ENCODE assay signal across 25 cellular contexts in genomic region chr2:232556426-232556825, GRCh38. TPM values are rescaled to one million over a fixed set of nuclear protein-coding genes. Genes with fewer than 3 reads are reported as not detected.
DNase-seq lines count a peak whose midpoint lies in the region; ATAC-seq, FAIRE-seq and TF ChIP-seq lines count a peak whose summit lies in the region.
"Had no signal": no experiment of that assay in that cellular context is flagged by ENCODE, and none has a peak within 500 bp of the region (broad histone marks: within the 10 kb centered on the region; RNA-seq: fewer than 3 reads in every experiment).

No MANE protein-coding gene starts in this region.

- no peak overlapping the region for H3K9ac ChIP-seq in K562 (ENCODE audit: insufficient read depth in 1 of 2, low read depth in 2 of 2, low read length in 2 of 2)
- H3K9ac ChIP-seq: BLaER1, KMS-11 had no signal

- no peak overlapping the region for H2AFZ ChIP-seq in K562 (ENCODE audit: low read depth, low read length)
- H2AFZ ChIP-seq: GM23338 had no signal

- CTCF ChIA-PET in activated naive CD4-positive, alpha-beta T cell treated with anti-CD3 and anti-CD28 coated beads for 36 hours (lab: Charles Lee), result no interaction called here
- CTCF ChIA-PET in K562 (lab: Yijun Ruan, JAX; ENCODE audit: low intra/inter-chr PET ratio), result no interaction called here
- CTCF ChIA-PET in CD4-positive, alpha-beta memory T cell (lab: Charles Lee; ENCODE audit: partially characterized antibody), result no interaction called here

- peaks cover 51% of the 10 kb centered on the region for H3K4me1 Mint-ChIP-seq in activated naive CD4-positive, alpha-beta T cell treated with anti-CD3 and anti-CD28 coated beads, Interleukin-2, amount 50 U/mL, for 24 hours
- peaks cover 35% of the 10 kb centered on the region for H3K4me1 Mint-ChIP-seq in activated naive CD4-positive, alpha-beta T cell treated with anti-CD3 and anti-CD28 coated beads for 36 hours (ENCODE audit: low read depth)
- H3K4me1 Mint-ChIP-seq in activated T-helper 1 cell treated with anti-CD3 and anti-CD28 coated beads, Interleukin-12 subunit alpha, Interleukin-12 subunit beta, Interleukin-2, Interleukin-4 antibody, amounts not matched to agents 30 ng/mL and 10 ng/mL and 1 ng/mL, durations not matched to agents 14 hours and 24 hours and 36 hours (ENCODE audit: low read depth), result peaks cover 51% of the 10 kb centered on the region
- H3K4me1 Mint-ChIP-seq in stimulated activated effector memory CD8-positive, alpha-beta T cell treated with anti-CD3 and anti-CD28 coated beads, Interleukin-12 subunit alpha, Interleukin-12 subunit beta, amount 100 ng/mL, for 72 hours, result peaks cover 45% of the 10 kb centered on the region
- H3K4me1 Mint-ChIP-seq in CD4-positive, alpha-beta memory T cell, result peaks cover 35 to 54% (median 47%) of the 10 kb centered on the region in 4 donors

- no peaks in the 10 kb centered on the region; the same call in 1 of the 2 replicates for H3K9me3 ChIP-seq in K562 (replicated peaks; ENCODE audit: control insufficient read depth, insufficient read depth, low read depth, low read length)
- H3K9me3 ChIP-seq in CD4-positive, alpha-beta memory T cell (ENCODE audit: control insufficient read depth in 1 of 2, low read length in 2 of 2), result no peaks in the 10 kb centered on the region
- H3K9me3 ChIP-seq: BLaER1, Peyer's patch had no signal

- no peaks in the 10 kb centered on the region for H3K9me3 Mint-ChIP-seq in activated naive CD4-positive, alpha-beta T cell treated with anti-CD3 and anti-CD28 coated beads, Interleukin-2, amount 50 U/mL, for 24 hours
- no peaks in the 10 kb centered on the region for H3K9me3 Mint-ChIP-seq in activated naive CD4-positive, alpha-beta T cell treated with anti-CD3 and anti-CD28 coated beads for 36 hours
- H3K9me3 Mint-ChIP-seq in activated T-helper 1 cell treated with anti-CD3 and anti-CD28 coated beads, Interleukin-12 subunit alpha, Interleukin-12 subunit beta, Interleukin-2, Interleukin-4 antibody, amounts not matched to agents 30 ng/mL and 10 ng/mL and 1 ng/mL, durations not matched to agents 14 hours and 24 hours and 36 hours, result no peaks in the 10 kb centered on the region
- no peaks in the 10 kb centered on the region for H3K9me3 Mint-ChIP-seq in stimulated activated effector memory CD8-positive, alpha-beta T cell treated with anti-CD3 and anti-CD28 coated beads, Interleukin-12 subunit alpha, Interleukin-12 subunit beta, amount 100 ng/mL, for 72 hours
- H3K9me3 Mint-ChIP-seq in CD4-positive, alpha-beta memory T cell, result peaks cover 0 to 2% (median 0%) of the 10 kb centered on the region in 8 donors
- H3K9me3 Mint-ChIP-seq: CD8-positive, alpha-beta memory T cell; GM23338 had no signal

- intact Hi-C loops in activated naive CD4-positive, alpha-beta T cell treated with anti-CD3 and anti-CD28 coated beads for 36 hours (cut with micrococcal nuclease), result no loop called here
- intact Hi-C loops in activated T-helper 1 cell treated with anti-CD3 and anti-CD28 coated beads, Interleukin-12 subunit alpha, Interleukin-12 subunit beta, Interleukin-2, Interleukin-4 antibody, amounts not matched to agents 30 ng/mL and 10 ng/mL and 1 ng/mL, durations not matched to agents 14 hours and 24 hours and 36 hours (cut with micrococcal nuclease), result loop anchor here (10.0 kb wide), 1 partner anchor 1298 kb away; the partner anchor contains the start of gene HJURP
- intact Hi-C loops in K562 (cut with micrococcal nuclease), result no loop called here
- intact Hi-C loops in CD4-positive, alpha-beta memory T cell (cut with micrococcal nuclease), result no loop called here

- ATAC-seq in K562, result no peak
- ATAC-seq in stimulated activated effector memory CD8-positive, alpha-beta T cell treated with anti-CD3 and anti-CD28 coated beads, Interleukin-12 subunit alpha, Interleukin-12 subunit beta, amount 100 ng/mL, for 72 hours, result no peak
- ATAC-seq: GM23338, Right ventricle myocardium inferior had no signal

- POLR2A ChIA-PET in K562 (lab: Yijun Ruan, JAX), result no interaction called here
- POLR2A ChIA-PET in CD4-positive, alpha-beta memory T cell (lab: Charles Lee; ENCODE audit: partially characterized antibody), result no interaction called here

- peaks cover 43% of the 10 kb centered on the region for H3K79me2 ChIP-seq in K562 (ENCODE audit: control insufficient read depth, insufficient read depth, low read length)

- in situ Hi-C loops in K562 (cut with MboI), result no loop called here

- H3K27ac ChIP-seq in K562 (ENCODE audit: extremely low read depth, low read depth, low read length), result no peak overlapping the region
- no peak overlapping the region for H3K27ac ChIP-seq in CD4-positive, alpha-beta memory T cell (ENCODE audit: low read depth, low read length)
- H3K27ac ChIP-seq: BLaER1, KMS-11, Peyer's patch had no signal

- no peak for FAIRE-seq in K562 (lab: Jason Lieb, UNC)
- FAIRE-seq: D721Med, GM12891 had no signal

- no peak for TF ChIP-seq CTCF in K562 (IDR thresholded peaks at IDR 0.05 in 2 of 3, conservative IDR thresholded peaks at IDR 0.05 in 1 of 3; ENCODE audit: insufficient read depth in 2 of 3, low read depth in 1 of 3, low read length in 3 of 3)

- no peak overlapping the region for H3K4me3 ChIP-seq in K562
- H3K4me3 ChIP-seq in CD4-positive, alpha-beta memory T cell (ENCODE audit: low read length in 2 of 2), result no peak overlapping the region
- H3K4me3 ChIP-seq: BLaER1, GM23338, Peyer's patch had no signal

- 50% methylated on average over 1 of the region's 3 CpGs for WGBS in K562 (ENCODE audit: insufficient coverage, low coverage, missing lambda C conversion rate)

- no peak overlapping the region for H3K4me2 ChIP-seq in K562 (ENCODE audit: insufficient read depth, low read length)
- H3K4me2 ChIP-seq: BLaER1, GM23338, KMS-11 had no signal

- H3K4me3 Mint-ChIP-seq in activated naive CD4-positive, alpha-beta T cell treated with anti-CD3 and anti-CD28 coated beads, Interleukin-2, amount 50 U/mL, for 24 hours, result no peak overlapping the region
- no peak overlapping the region for H3K4me3 Mint-ChIP-seq in activated naive CD4-positive, alpha-beta T cell treated with anti-CD3 and anti-CD28 coated beads for 36 hours
- no peak overlapping the region for H3K4me3 Mint-ChIP-seq in activated T-helper 1 cell treated with anti-CD3 and anti-CD28 coated beads, Interleukin-12 subunit alpha, Interleukin-12 subunit beta, Interleukin-2, Interleukin-4 antibody, amounts not matched to agents 30 ng/mL and 10 ng/mL and 1 ng/mL, durations not matched to agents 14 hours and 24 hours and 36 hours
- no peak overlapping the region for H3K4me3 Mint-ChIP-seq in stimulated activated effector memory CD8-positive, alpha-beta T cell treated with anti-CD3 and anti-CD28 coated beads, Interleukin-12 subunit alpha, Interleukin-12 subunit beta, amount 100 ng/mL, for 72 hours
- no peak overlapping the region for H3K4me3 Mint-ChIP-seq in CD4-positive, alpha-beta memory T cell
- H3K4me3 Mint-ChIP-seq: GM23338 had no signal

- peaks cover 18% of the 10 kb centered on the region for H3K36me3 Mint-ChIP-seq in activated naive CD4-positive, alpha-beta T cell treated with anti-CD3 and anti-CD28 coated beads, Interleukin-2, amount 50 U/mL, for 24 hours
- peaks cover 18% of the 10 kb centered on the region for H3K36me3 Mint-ChIP-seq in activated naive CD4-positive, alpha-beta T cell treated with anti-CD3 and anti-CD28 coated beads for 36 hours (ENCODE audit: low read depth)
- peaks cover 57% of the 10 kb centered on the region for H3K36me3 Mint-ChIP-seq in activated T-helper 1 cell treated with anti-CD3 and anti-CD28 coated beads, Interleukin-12 subunit alpha, Interleukin-12 subunit beta, Interleukin-2, Interleukin-4 antibody, amounts not matched to agents 30 ng/mL and 10 ng/mL and 1 ng/mL, durations not matched to agents 14 hours and 24 hours and 36 hours (ENCODE audit: low read depth)
- peaks cover 81% of the 10 kb centered on the region for H3K36me3 Mint-ChIP-seq in stimulated activated effector memory CD8-positive, alpha-beta T cell treated with anti-CD3 and anti-CD28 coated beads, Interleukin-12 subunit alpha, Interleukin-12 subunit beta, amount 100 ng/mL, for 72 hours
- H3K36me3 Mint-ChIP-seq in CD4-positive, alpha-beta memory T cell, result peaks cover 34 to 80% of the 10 kb centered on the region in 2 donors

- TF ChIP-seq POLR2A in K562 (conservative IDR thresholded peaks at IDR 0.05), result no peak

- no peaks in the 10 kb centered on the region for H4K20me1 ChIP-seq in K562 (replicated peaks; ENCODE audit: control insufficient read depth, insufficient read depth, low read length)

- H3K27me3 ChIP-seq in K562 (ENCODE audit: control insufficient read depth in 2 of 2, insufficient read depth in 2 of 2, low read length in 2 of 2), result no peaks in the 10 kb centered on the region
- H3K27me3 ChIP-seq in CD4-positive, alpha-beta memory T cell (ENCODE audit: insufficient read depth, low read length), result no peaks in the 10 kb centered on the region
- H3K27me3 ChIP-seq: BLaER1, Peyer's patch had no signal

- H3K4me1 ChIP-seq in K562 (replicated peaks in 1 of 2; ENCODE audit: control insufficient read depth in 2 of 2, insufficient read depth in 2 of 2, low read length in 2 of 2), result peaks cover 0 to 6% of the 10 kb centered on the region in 2 experiments; a peak in 1 of 5 replicates
- peaks cover 44% of the 10 kb centered on the region for H3K4me1 ChIP-seq in CD4-positive, alpha-beta memory T cell (ENCODE audit: insufficient read depth, low read length)

- TF ChIP-seq RAD21 in K562 (CRISPR knock-in tag; conservative IDR thresholded peaks at IDR 0.05 in 1 of 2, IDR thresholded peaks at IDR 0.05 in 1 of 2), result no peak

- H3K36me3 ChIP-seq in K562 (ENCODE audit: control insufficient read depth, insufficient read depth, low read length), result peaks cover 55% of the 10 kb centered on the region; the same call in 2 of the 3 replicates
- peaks cover 26% of the 10 kb centered on the region for H3K36me3 ChIP-seq in CD4-positive, alpha-beta memory T cell (ENCODE audit: insufficient read depth, low read length)

- DNase-seq in activated naive CD4-positive, alpha-beta T cell treated with anti-CD3 and anti-CD28 coated beads for 36 hours, result no peak
- DNase-seq in activated T-helper 1 cell treated with anti-CD3 and anti-CD28 coated beads, Interleukin-12 subunit alpha, Interleukin-12 subunit beta, Interleukin-2, Interleukin-4 antibody, amounts not matched to agents 30 ng/mL and 10 ng/mL and 1 ng/mL, durations not matched to agents 14 hours and 24 hours and 36 hours (ENCODE audit: low spot score), result no peak
- DNase-seq in K562 (ENCODE audit: extremely low read depth in 1 of 4, low spot score in 3 of 4), result no peak
- no peak for DNase-seq in stimulated activated effector memory CD8-positive, alpha-beta T cell treated with anti-CD3 and anti-CD28 coated beads, Interleukin-12 subunit alpha, Interleukin-12 subunit beta, amount 100 ng/mL, for 72 hours (ENCODE audit: low spot score in 2 of 2)
- no peak for DNase-seq in NCI-H146 (lab: John Stamatoyannopoulos, UW)
- DNase-seq in CD4-positive, alpha-beta memory T cell, result no peak
- no peak for DNase-seq in SHP77 treated with DMSO at 0.1 percent for 48 hours (lab: John Stamatoyannopoulos, UW)
- DNase-seq: CD8-positive, alpha-beta memory T cell; HCEC 1CT; MM.1S; NCI-H1092 treated with DMSO at 0.1 percent for 48 hours; NCI-H1694; NCI-H2081 treated with DMSO at 0.1 percent for 48 hours; NCI-H748 treated with DMSO at 0.1 percent for 48 hours; NK-92 treated with Interleukin-12 subunit alpha and Interleukin-12 subunit beta, amount 100 ng/mL, for 24 hours; Peyer's patch had no signal

- H3K27ac Mint-ChIP-seq in activated naive CD4-positive, alpha-beta T cell treated with anti-CD3 and anti-CD28 coated beads, Interleukin-2, amount 50 U/mL, for 24 hours, result peak overlapping the region; percentile 73
- H3K27ac Mint-ChIP-seq in activated naive CD4-positive, alpha-beta T cell treated with anti-CD3 and anti-CD28 coated beads for 36 hours, result no peak overlapping the region
- H3K27ac Mint-ChIP-seq in activated T-helper 1 cell treated with anti-CD3 and anti-CD28 coated beads, Interleukin-12 subunit alpha, Interleukin-12 subunit beta, Interleukin-2, Interleukin-4 antibody, amounts not matched to agents 30 ng/mL and 10 ng/mL and 1 ng/mL, durations not matched to agents 14 hours and 24 hours and 36 hours, result peak overlapping the region; percentile 68
- H3K27ac Mint-ChIP-seq in stimulated activated effector memory CD8-positive, alpha-beta T cell treated with anti-CD3 and anti-CD28 coated beads, Interleukin-12 subunit alpha, Interleukin-12 subunit beta, amount 100 ng/mL, for 72 hours, result peak overlapping the region; percentile 35
- peak overlapping the region in 2 of 7 donors; percentile 4 to 62 for H3K27ac Mint-ChIP-seq in CD4-positive, alpha-beta memory T cell
- H3K27ac Mint-ChIP-seq: GM23338 had no signal

- no peak for TF ChIP-seq EP300 in K562 (IDR thresholded peaks at IDR 0.05; ENCODE audit: low read length)

- no peaks in the 10 kb centered on the region for H3K27me3 Mint-ChIP-seq in activated naive CD4-positive, alpha-beta T cell treated with anti-CD3 and anti-CD28 coated beads, Interleukin-2, amount 50 U/mL, for 24 hours
- no peaks in the 10 kb centered on the region for H3K27me3 Mint-ChIP-seq in activated naive CD4-positive, alpha-beta T cell treated with anti-CD3 and anti-CD28 coated beads for 36 hours (ENCODE audit: low read depth)
- no peaks in the 10 kb centered on the region for H3K27me3 Mint-ChIP-seq in activated T-helper 1 cell treated with anti-CD3 and anti-CD28 coated beads, Interleukin-12 subunit alpha, Interleukin-12 subunit beta, Interleukin-2, Interleukin-4 antibody, amounts not matched to agents 30 ng/mL and 10 ng/mL and 1 ng/mL, durations not matched to agents 14 hours and 24 hours and 36 hours (ENCODE audit: insufficient read depth)
- H3K27me3 Mint-ChIP-seq in CD4-positive, alpha-beta memory T cell, result no peaks in the 10 kb centered on the region
- H3K27me3 Mint-ChIP-seq: CD8-positive, alpha-beta memory T cell had no signal

- H3K9me1 ChIP-seq in K562 (ENCODE audit: control insufficient read depth, insufficient read depth, low read length), result no peaks in the 10 kb centered on the region

- BruUV-seq in K562 (replicated peaks; lab: Mats Ljungman, UMichigan), result no TSS peak

RNA-seq across cellular contexts. Expression of gene EIF4E2, which starts 5.9 kb away (rescaled TPM):
- total RNA-seq in activated naive CD4-positive, alpha-beta T cell treated with anti-CD3 and anti-CD28 coated beads for 36 hours, result 10 to 100 TPM; 46.6 to 54.1 TPM
- total RNA-seq in activated T-helper 1 cell treated with anti-CD3 and anti-CD28 coated beads, Interleukin-12 subunit alpha, Interleukin-12 subunit beta, Interleukin-2, Interleukin-4 antibody, amounts not matched to agents 30 ng/mL and 10 ng/mL and 1 ng/mL, durations not matched to agents 14 hours and 24 hours and 36 hours, result 94.3 and 96.2 TPM in 2 replicates
- total RNA-seq in K562 (2011; cell fraction: chromatin; rRNA removed; ENCODE audit: low replicate concordance), result 27.4 and 63.2 TPM in 2 replicates
- 23.7 and 30.0 TPM in 2 replicates for total RNA-seq in K562 (2011; cell fraction: nucleolus; rRNA removed)
- 38.7 and 47.6 TPM in 2 replicates for total RNA-seq in K562 (2011; cell fraction: nucleoplasm; rRNA removed)
- 63.5 and 82.7 TPM in 2 replicates for total RNA-seq in K562 (2014; rRNA removed)
- total RNA-seq in K562 (2014; rRNA removed; fragmentation: Illumina TruSeq; extraction: Trizol), result 81.0 and 96.4 TPM in 2 replicates
- total RNA-seq in K562 (2015; rRNA removed; fragmentation: Illumina TruSeq; extraction: Trizol), result 89.7 and 104 TPM in 2 replicates
- total RNA-seq in K562 (2021), result 51.3 and 53.9 TPM in 2 replicates
- polyA plus RNA-seq in K562 (2011; rRNA removed), result 17.8 and 33.9 TPM in 2 replicates
- 23.0 and 25.1 TPM in 2 replicates for polyA plus RNA-seq in K562 (2011; cell fraction: cytosol; rRNA removed)
- 35.6 and 40.4 TPM in 2 replicates for polyA plus RNA-seq in K562 (2011; cell fraction: nucleus; rRNA removed)
- 41.0 and 76.0 TPM in 2 replicates for polyA plus RNA-seq in K562 (2012)
- polyA plus RNA-seq in K562 (2014; fragmentation: Illumina TruSeq; extraction: Trizol), result 85.4 and 89.1 TPM in 2 replicates
- polyA plus RNA-seq in K562 (2014; fragmentation: Nextera tagmentation; extraction: Ambion mirVana), result 100 to 1,000 TPM in 1 of 2 experiments, 10 to 100 TPM in 1; 77.5 to 169 TPM
- polyA plus RNA-seq in K562 (2014; rRNA removed), result 49.3 and 54.4 TPM in 2 replicates
- polyA minus RNA-seq in K562 (2011; rRNA and poly(A)+ RNA removed), result 19.9 and 20.6 TPM in 2 replicates
- 8.9 and 12.3 TPM in 2 replicates for polyA minus RNA-seq in K562 (2011; cell fraction: cytosol; rRNA and poly(A)+ RNA removed)
- polyA minus RNA-seq in K562 (2011; cell fraction: nucleus; rRNA and poly(A)+ RNA removed), result 11.4 and 28.1 TPM in 2 replicates
- 10 to 100 TPM; 72.4 to 75.5 TPM for total RNA-seq in CD4-positive, alpha-beta memory T cell
- polyA plus RNA-seq in CD4-positive, alpha-beta memory T cell, result 10 to 100 TPM; 77.5 to 80.7 TPM

RNA-seq across cellular contexts. Expression of gene TIGD1, which starts 6.1 kb away (rescaled TPM):
- 1 to 10 TPM; 7.7 to 8.3 TPM for total RNA-seq in activated naive CD4-positive, alpha-beta T cell treated with anti-CD3 and anti-CD28 coated beads for 36 hours
- 8.4 and 8.9 TPM in 2 replicates for total RNA-seq in activated T-helper 1 cell treated with anti-CD3 and anti-CD28 coated beads, Interleukin-12 subunit alpha, Interleukin-12 subunit beta, Interleukin-2, Interleukin-4 antibody, amounts not matched to agents 30 ng/mL and 10 ng/mL and 1 ng/mL, durations not matched to agents 14 hours and 24 hours and 36 hours
- total RNA-seq in K562 (2011; cell fraction: chromatin; rRNA removed; ENCODE audit: low replicate concordance), result 21.5 and 44.0 TPM in 2 replicates
- total RNA-seq in K562 (2011; cell fraction: nucleolus; rRNA removed), result 17.1 and 20.8 TPM in 2 replicates
- total RNA-seq in K562 (2011; cell fraction: nucleoplasm; rRNA removed), result 17.3 and 24.3 TPM in 2 replicates
- total RNA-seq in K562 (2014; rRNA removed), result 5.4 and 6.4 TPM in 2 replicates
- total RNA-seq in K562 (2014; rRNA removed; fragmentation: Illumina TruSeq; extraction: Trizol), result 7.7 and 8.9 TPM in 2 replicates
- total RNA-seq in K562 (2015; rRNA removed; fragmentation: Illumina TruSeq; extraction: Trizol), result 6.3 and 6.4 TPM in 2 replicates
- 7.0 and 7.1 TPM in 2 replicates for total RNA-seq in K562 (2021)
- polyA plus RNA-seq in K562 (2011; rRNA removed), result 9.8 TPM in 2 replicates
- polyA plus RNA-seq in K562 (2011; cell fraction: cytosol; rRNA removed), result 3.9 and 7.2 TPM in 2 replicates
- polyA plus RNA-seq in K562 (2011; cell fraction: nucleus; rRNA removed), result 22.4 and 25.0 TPM in 2 replicates
- polyA plus RNA-seq in K562 (2012), result 3.9 and 7.4 TPM in 2 replicates
- polyA plus RNA-seq in K562 (2014; fragmentation: Illumina TruSeq; extraction: Trizol), result 6.6 and 7.0 TPM in 2 replicates
- polyA plus RNA-seq in K562 (2014; fragmentation: Nextera tagmentation; extraction: Ambion mirVana), result 1 to 10 TPM; 2.0 to 5.4 TPM
- polyA plus RNA-seq in K562 (2014; rRNA removed), result 9.0 and 10.1 TPM in 2 replicates
- 10.9 and 13.6 TPM in 2 replicates for polyA minus RNA-seq in K562 (2011; rRNA and poly(A)+ RNA removed)
- 3.1 and 3.2 TPM in 2 replicates for polyA minus RNA-seq in K562 (2011; cell fraction: cytosol; rRNA and poly(A)+ RNA removed)
- 16.4 and 27.3 TPM in 2 replicates for polyA minus RNA-seq in K562 (2011; cell fraction: nucleus; rRNA and poly(A)+ RNA removed)
- total RNA-seq in CD4-positive, alpha-beta memory T cell, result 10 to 100 TPM; 18.9 to 19.3 TPM
- 10 to 100 TPM; 11.8 to 12.7 TPM for polyA plus RNA-seq in CD4-positive, alpha-beta memory T cell

RNA-seq across cellular contexts. Expression of gene CHRNG, which starts 16.9 kb away (rescaled TPM):
- not detected for total RNA-seq in activated naive CD4-positive, alpha-beta T cell treated with anti-CD3 and anti-CD28 coated beads for 36 hours
- not detected in 2 replicates for total RNA-seq in activated T-helper 1 cell treated with anti-CD3 and anti-CD28 coated beads, Interleukin-12 subunit alpha, Interleukin-12 subunit beta, Interleukin-2, Interleukin-4 antibody, amounts not matched to agents 30 ng/mL and 10 ng/mL and 1 ng/mL, durations not matched to agents 14 hours and 24 hours and 36 hours
- total RNA-seq in K562 (2011; cell fraction: chromatin; rRNA removed; ENCODE audit: low replicate concordance), result not detected in 2 replicates
- total RNA-seq in K562 (2011; cell fraction: nucleolus; rRNA removed), result not detected in 2 replicates
- not detected in 2 replicates for total RNA-seq in K562 (2011; cell fraction: nucleoplasm; rRNA removed)
- total RNA-seq in K562 (2014; rRNA removed) (not detected in 2 replicates), K562 (2014; rRNA removed; fragmentation: Illumina TruSeq; extraction: Trizol) (not detected in 2 replicates), K562 (2015; rRNA removed; fragmentation: Illumina TruSeq; extraction: Trizol) (not detected in 2 replicates), K562 (2021) (not detected in 2 replicates)
- polyA plus RNA-seq in K562 (2011; rRNA removed) (not detected in 2 replicates), K562 (2014; fragmentation: Illumina TruSeq; extraction: Trizol) (not detected in 2 replicates), K562 (2014; fragmentation: Nextera tagmentation; extraction: Ambion mirVana) (not detected), K562 (2014; rRNA removed) (not detected in 2 replicates)
- polyA plus RNA-seq in K562 (2011; cell fraction: cytosol; rRNA removed), result not detected in 2 replicates
- not detected in 2 replicates for polyA plus RNA-seq in K562 (2011; cell fraction: nucleus; rRNA removed)
- polyA plus RNA-seq in K562 (2012), result 0.07 TPM in 1 of 2 replicates, not detected in the other
- polyA minus RNA-seq in K562 (2011; rRNA and poly(A)+ RNA removed), result not detected in 2 replicates
- not detected in 2 replicates for polyA minus RNA-seq in K562 (2011; cell fraction: cytosol; rRNA and poly(A)+ RNA removed)
- not detected in 2 replicates for polyA minus RNA-seq in K562 (2011; cell fraction: nucleus; rRNA and poly(A)+ RNA removed)
- not detected for total RNA-seq in CD4-positive, alpha-beta memory T cell
- polyA plus RNA-seq in CD4-positive, alpha-beta memory T cell, result not detected
- total RNA-seq: A673; CD8-positive, alpha-beta memory T cell; GM23338; NCI-H460; Peyer's patch; Right ventricle myocardium inferior had no signal
- polyA plus RNA-seq: CD8-positive, alpha-beta memory T cell; GM23338 had no signal

RNA-seq across cellular contexts. Expression of gene CHRND, which starts 30.5 kb away (rescaled TPM):
- total RNA-seq in activated naive CD4-positive, alpha-beta T cell treated with anti-CD3 and anti-CD28 coated beads for 36 hours, result not detected
- not detected in 2 replicates for total RNA-seq in activated T-helper 1 cell treated with anti-CD3 and anti-CD28 coated beads, Interleukin-12 subunit alpha, Interleukin-12 subunit beta, Interleukin-2, Interleukin-4 antibody, amounts not matched to agents 30 ng/mL and 10 ng/mL and 1 ng/mL, durations not matched to agents 14 hours and 24 hours and 36 hours
- not detected in 2 replicates for total RNA-seq in K562 (2011; cell fraction: chromatin; rRNA removed; ENCODE audit: low replicate concordance)
- not detected in 2 replicates for total RNA-seq in K562 (2011; cell fraction: nucleolus; rRNA removed)
- total RNA-seq in K562 (2011; cell fraction: nucleoplasm; rRNA removed), result not detected in 2 replicates
- total RNA-seq in K562 (2014; rRNA removed) (not detected in 2 replicates), K562 (2014; rRNA removed; fragmentation: Illumina TruSeq; extraction: Trizol) (not detected in 2 replicates), K562 (2015; rRNA removed; fragmentation: Illumina TruSeq; extraction: Trizol) (not detected in 2 replicates), K562 (2021) (not detected in 2 replicates)
- polyA plus RNA-seq in K562 (2011; rRNA removed) (not detected in 2 replicates), K562 (2014; fragmentation: Illumina TruSeq; extraction: Trizol) (not detected in 2 replicates), K562 (2014; fragmentation: Nextera tagmentation; extraction: Ambion mirVana) (not detected), K562 (2014; rRNA removed) (not detected in 2 replicates)
- polyA plus RNA-seq in K562 (2011; cell fraction: cytosol; rRNA removed), result not detected in 2 replicates
- not detected in 2 replicates for polyA plus RNA-seq in K562 (2011; cell fraction: nucleus; rRNA removed)
- not detected in 2 replicates for polyA plus RNA-seq in K562 (2012)
- not detected in 2 replicates for polyA minus RNA-seq in K562 (2011; rRNA and poly(A)+ RNA removed)
- polyA minus RNA-seq in K562 (2011; cell fraction: cytosol; rRNA and poly(A)+ RNA removed), result not detected in 2 replicates
- not detected in 2 replicates for polyA minus RNA-seq in K562 (2011; cell fraction: nucleus; rRNA and poly(A)+ RNA removed)
- not detected for total RNA-seq in CD4-positive, alpha-beta memory T cell
- not detected for polyA plus RNA-seq in CD4-positive, alpha-beta memory T cell
- total RNA-seq: A673; CD8-positive, alpha-beta memory T cell; Peyer's patch; Right ventricle myocardium inferior had no signal
- polyA plus RNA-seq: CD8-positive, alpha-beta memory T cell had no signal

RNA-seq across cellular contexts. Expression of gene PRSS56, which starts 36.2 kb away (rescaled TPM):
- not detected for total RNA-seq in activated naive CD4-positive, alpha-beta T cell treated with anti-CD3 and anti-CD28 coated beads for 36 hours
- not detected in 2 replicates for total RNA-seq in activated T-helper 1 cell treated with anti-CD3 and anti-CD28 coated beads, Interleukin-12 subunit alpha, Interleukin-12 subunit beta, Interleukin-2, Interleukin-4 antibody, amounts not matched to agents 30 ng/mL and 10 ng/mL and 1 ng/mL, durations not matched to agents 14 hours and 24 hours and 36 hours
- total RNA-seq in K562 (2011; cell fraction: chromatin; rRNA removed; ENCODE audit: low replicate concordance), result not detected in 2 replicates
- total RNA-seq in K562 (2011; cell fraction: nucleolus; rRNA removed), result not detected in 2 replicates
- total RNA-seq in K562 (2011; cell fraction: nucleoplasm; rRNA removed), result not detected in 2 replicates
- total RNA-seq in K562 (2014; rRNA removed) (not detected in 2 replicates), K562 (2014; rRNA removed; fragmentation: Illumina TruSeq; extraction: Trizol) (not detected in 2 replicates), K562 (2015; rRNA removed; fragmentation: Illumina TruSeq; extraction: Trizol) (not detected in 2 replicates), K562 (2021) (not detected in 2 replicates)
- polyA plus RNA-seq in K562 (2011; rRNA removed) (not detected in 2 replicates), K562 (2014; fragmentation: Illumina TruSeq; extraction: Trizol) (not detected in 2 replicates), K562 (2014; fragmentation: Nextera tagmentation; extraction: Ambion mirVana) (not detected), K562 (2014; rRNA removed) (not detected in 2 replicates)
- not detected in 2 replicates for polyA plus RNA-seq in K562 (2011; cell fraction: cytosol; rRNA removed)
- polyA plus RNA-seq in K562 (2011; cell fraction: nucleus; rRNA removed), result not detected in 2 replicates
- polyA plus RNA-seq in K562 (2012), result not detected in 2 replicates
- polyA minus RNA-seq in K562 (2011; rRNA and poly(A)+ RNA removed), result not detected in 2 replicates
- not detected in 2 replicates for polyA minus RNA-seq in K562 (2011; cell fraction: cytosol; rRNA and poly(A)+ RNA removed)
- polyA minus RNA-seq in K562 (2011; cell fraction: nucleus; rRNA and poly(A)+ RNA removed), result not detected in 2 replicates
- total RNA-seq in CD4-positive, alpha-beta memory T cell, result not detected
- polyA plus RNA-seq in CD4-positive, alpha-beta memory T cell, result not detected
- total RNA-seq: A673; CD8-positive, alpha-beta memory T cell; NCI-H460; Peyer's patch had no signal
- polyA plus RNA-seq: CD8-positive, alpha-beta memory T cell had no signal
